11 cellular contexts compared by ENCODE assay signal in genomic region chr6:15443119-15443518, GRCh38.
DNase-seq lines count a peak whose midpoint lies in the region; ATAC-seq and TF ChIP-seq lines count a peak whose summit lies in the region.
"Had no signal": no experiment of that assay in that cellular context is flagged by ENCODE, and none has a peak within 500 bp of the region (broad histone marks: within the 10 kb centered on the region; RNA-seq: fewer than 3 reads in every experiment).

No MANE protein-coding gene starts in this region.

- in situ Hi-C loops in ACHN (cut with HindIII; ENCODE audit: low pct_ligation_motif_present, low pct_unique_long_range_greater_than_20kb, low sequenced_read_pairs), result no loop called here

- peak; percentile 24 for DNase-seq in ACHN
- DNase-seq in HL-60 (ENCODE audit: low read depth in 1 of 2, low spot score in 1 of 2), result peak; percentile 19 to 23
- peak; percentile 63 for DNase-seq in hepatic stellate cell (ENCODE audit: low spot score)
- no peak for DNase-seq in NCI-H524 treated with DMSO at 0.1 percent for 48 hours (lab: John Stamatoyannopoulos, UW)
- DNase-seq in COLO668 (lab: John Stamatoyannopoulos, UW; ENCODE audit: unreplicated experiment), result no peak
- DNase-seq in GOT3 (lab: John Stamatoyannopoulos, UW), result no peak
- DNase-seq: activated CD4-positive, alpha-beta T cell treated with anti-CD3 and anti-CD28 coated beads, Interleukin-2, amount 10 ng/mL, durations not matched to agents 24 days and 14 days; NK-92 treated with Interleukin-12 subunit alpha and Interleukin-12 subunit beta, amount 100 ng/mL, for 24 hours had no signal

- TF ChIP-seq CTCF in HL-60 (IDR thresholded peaks at IDR 0.05; ENCODE audit: insufficient read depth, low read length) (no peak), VCaP (conservative IDR thresholded peaks at IDR 0.05) (no peak)

- no peak for ATAC-seq in GM18505 (IDR thresholded peaks at IDR 0.05; ENCODE audit: unreplicated experiment)

- H3K27me3 ChIP-seq in HL-60 (ENCODE audit: insufficient read depth, poor library complexity, severe bottlenecking), result no peaks in the 10 kb centered on the region
- H3K27me3 ChIP-seq: cardiac muscle cell had no signal

- no peak for TF ChIP-seq POLR2A in GM18505 (IDR thresholded peaks at IDR 0.05; ENCODE audit: borderline replicate concordance, extremely low read depth, insufficient read depth, insufficient read length)

- H3K27ac ChIP-seq in HL-60 (replicated peaks) (peak overlapping the region; percentile 42), VCaP (peak overlapping the region; percentile 64; the same call in 1 of the 2 replicates)
- H3K27ac ChIP-seq: cardiac muscle cell had no signal

- H3K4me3 ChIP-seq in HL-60 (replicated peaks; ENCODE audit: insufficient read depth, low read length), result no peak overlapping the region
- H3K4me3 ChIP-seq: cardiac muscle cell had no signal

Comparison
In these comparisons a context has a peak if more than half of its experiments do, and no peak if none do; other contexts are left out.
1. DNase-seq: peak in ACHN (single experiment), HL-60 (2 of 2) and hepatic stellate cell (single experiment); none in NCI-H524 treated with DMSO at 0.1 percent for 48 hours (single experiment), COLO668 (single experiment) and GOT3 (single experiment).